Comparison of ENCODE assay signal across 24 cellular contexts in genomic region chrX:7347465-7347864, GRCh38.
"Had no signal": no experiment of that assay in that cellular context is flagged by ENCODE, and none has a peak within 500 bp of the region (broad histone marks: within the 10 kb centered on the region; RNA-seq: fewer than 3 reads in every experiment).

No MANE protein-coding gene starts in this region.

- H3K36me3 Mint-ChIP-seq: activated CD8-positive, alpha-beta memory T cell treated with anti-CD3 and anti-CD28 coated beads, Interleukin-2, amount 10 ng/mL, durations not matched to agents 7 days and 5 days; activated naive CD8-positive, alpha-beta T cell treated with anti-CD3 and anti-CD28 coated beads for 36 hours; mesothelial cell of epicardium had no signal

- H3K9me3 Mint-ChIP-seq: activated CD4-positive, alpha-beta memory T cell treated with anti-CD3 and anti-CD28 coated beads, Interleukin-2, amount 10 ng/mL, durations not matched to agents 7 days and 5 days; activated naive CD8-positive, alpha-beta T cell treated with anti-CD3 and anti-CD28 coated beads for 36 hours; activated T-helper 17 cell treated with anti-CD3 and anti-CD28 coated beads, Interleukin-2, amount 50 U/mL, for 72 hours; dendritic cell treated with granulocyte-macrophage colony-stimulating factor and Interleukin-4, amounts not matched to agents 40 ng/mL and 50 ng/mL, for 4 days; mesothelial cell of epicardium; nephron had no signal

- H3K4me3 Mint-ChIP-seq: activated CD4-positive, alpha-beta memory T cell treated with anti-CD3 and anti-CD28 coated beads, Interleukin-2, amount 10 ng/mL, durations not matched to agents 7 days and 5 days; activated CD8-positive, alpha-beta memory T cell treated with anti-CD3 and anti-CD28 coated beads, Interleukin-2, amount 10 ng/mL, durations not matched to agents 7 days and 5 days; activated naive CD8-positive, alpha-beta T cell treated with anti-CD3 and anti-CD28 coated beads for 36 hours; activated T-helper 17 cell treated with anti-CD3 and anti-CD28 coated beads, Interleukin-2, amount 50 U/mL, for 72 hours; dendritic cell treated with granulocyte-macrophage colony-stimulating factor and Interleukin-4, amounts not matched to agents 40 ng/mL and 50 ng/mL, for 4 days; mesothelial cell of epicardium; nephron had no signal

- H3K27ac Mint-ChIP-seq: activated CD4-positive, alpha-beta memory T cell treated with anti-CD3 and anti-CD28 coated beads, Interleukin-2, amount 10 ng/mL, durations not matched to agents 7 days and 5 days; activated CD8-positive, alpha-beta memory T cell treated with anti-CD3 and anti-CD28 coated beads, Interleukin-2, amount 10 ng/mL, durations not matched to agents 7 days and 5 days; activated naive CD8-positive, alpha-beta T cell treated with anti-CD3 and anti-CD28 coated beads for 36 hours; activated T-helper 17 cell treated with anti-CD3 and anti-CD28 coated beads, Interleukin-2, amount 50 U/mL, for 72 hours; dendritic cell treated with granulocyte-macrophage colony-stimulating factor and Interleukin-4, amounts not matched to agents 40 ng/mL and 50 ng/mL, for 4 days; mesothelial cell of epicardium; nephron had no signal

- H3K4me1 ChIP-seq: esophagus muscularis mucosa, gastroesophageal sphincter, heart left ventricle, left lung, tibial nerve had no signal

- H3K27me3 ChIP-seq: esophagus muscularis mucosa, gastroesophageal sphincter, heart left ventricle, left lung, tibial nerve had no signal

- ATAC-seq: activated CD8-positive, alpha-beta memory T cell treated with anti-CD3 and anti-CD28 coated beads, Interleukin-2, amount 10 ng/mL, durations not matched to agents 7 days and 5 days; activated T-helper 17 cell treated with anti-CD3 and anti-CD28 coated beads, Interleukin-2, amount 50 U/mL, for 72 hours; gastroesophageal sphincter; heart left ventricle; left lung; stimulated activated naive CD8-positive, alpha-beta T cell treated with anti-CD3 and anti-CD28 coated beads, Interleukin-15, Interleukin-2, amounts not matched to agents 100 U/mL and 50 U/mL, for 24 hours had no signal

- H3K27ac ChIP-seq: esophagus muscularis mucosa, gastroesophageal sphincter, heart left ventricle, left lung, tibial nerve had no signal

- H3K4me1 Mint-ChIP-seq: activated CD4-positive, alpha-beta memory T cell treated with anti-CD3 and anti-CD28 coated beads, Interleukin-2, amount 10 ng/mL, durations not matched to agents 7 days and 5 days; activated CD8-positive, alpha-beta memory T cell treated with anti-CD3 and anti-CD28 coated beads, Interleukin-2, amount 10 ng/mL, durations not matched to agents 7 days and 5 days; activated naive CD8-positive, alpha-beta T cell treated with anti-CD3 and anti-CD28 coated beads for 36 hours; activated T-helper 17 cell treated with anti-CD3 and anti-CD28 coated beads, Interleukin-2, amount 50 U/mL, for 72 hours; mesothelial cell of epicardium; nephron had no signal

- H3K9me3 ChIP-seq: esophagus muscularis mucosa, gastroesophageal sphincter, heart left ventricle, left lung, tibial nerve had no signal

- H3K4me3 ChIP-seq: esophagus muscularis mucosa, gastroesophageal sphincter, heart left ventricle, left lung, tibial nerve had no signal

- H3K36me3 ChIP-seq: esophagus muscularis mucosa, gastroesophageal sphincter, heart left ventricle, tibial nerve had no signal

- H3K27me3 Mint-ChIP-seq: activated CD4-positive, alpha-beta memory T cell treated with anti-CD3 and anti-CD28 coated beads, Interleukin-2, amount 10 ng/mL, durations not matched to agents 7 days and 5 days; activated CD8-positive, alpha-beta memory T cell treated with anti-CD3 and anti-CD28 coated beads, Interleukin-2, amount 10 ng/mL, durations not matched to agents 7 days and 5 days; activated naive CD8-positive, alpha-beta T cell treated with anti-CD3 and anti-CD28 coated beads for 36 hours; activated T-helper 17 cell treated with anti-CD3 and anti-CD28 coated beads, Interleukin-2, amount 50 U/mL, for 72 hours; dendritic cell treated with granulocyte-macrophage colony-stimulating factor and Interleukin-4, amounts not matched to agents 40 ng/mL and 50 ng/mL, for 4 days had no signal

- DNase-seq: activated CD4-positive, alpha-beta memory T cell treated with anti-CD3 and anti-CD28 coated beads, Interleukin-2, amount 10 ng/mL, durations not matched to agents 7 days and 5 days; activated CD4-positive, alpha-beta T cell treated with anti-CD3 and anti-CD28 coated beads for 48 hours; activated CD4-positive, CD25-positive, alpha-beta regulatory T cell; activated CD8-positive, alpha-beta memory T cell treated with anti-CD3 and anti-CD28 coated beads, Interleukin-2, amount 10 ng/mL, durations not matched to agents 7 days and 5 days; activated naive CD4-positive, alpha-beta T cell; activated naive CD8-positive, alpha-beta T cell treated with anti-CD3 and anti-CD28 coated beads for 36 hours; activated T-cell treated with anti-CD3 and anti-CD28 coated beads, Interleukin-2, amount 50 U/mL, for 1 hour; amniotic stem cell; effector CD8-positive, alpha-beta T cell; heart left ventricle; left lung; occipital lobe; posterior cingulate gyrus; stimulated activated CD4-positive, alpha-beta T cell treated with anti-CD3 and anti-CD28 coated beads, Interleukin-1b, Interleukin-23, amount 100 ng/mL, for 48 hours; stimulated activated CD8-positive, alpha-beta memory T cell treated with anti-CD3 and anti-CD28 coated beads, Interleukin-4, amount 100 ng/mL, for 48 hours; stimulated activated naive CD8-positive, alpha-beta T cell treated with anti-CD3 and anti-CD28 coated beads, Interleukin-15, Interleukin-2, amounts not matched to agents 100 U/mL and 50 U/mL, for 24 hours; substantia nigra had no signal
